In genomic region chr10:6148908-6149307, GRCh38 we compare ENCODE assay signal across 14 cellular contexts. TPM values are rescaled to one million over a fixed set of nuclear protein-coding genes. Genes with fewer than 3 reads are reported as not detected.
DNase-seq lines count a peak whose midpoint lies in the region; ATAC-seq, FAIRE-seq and TF ChIP-seq lines count a peak whose summit lies in the region.
"Had no signal": no experiment of that assay in that cellular context is flagged by ENCODE, and none has a peak within 500 bp of the region (broad histone marks: within the 10 kb centered on the region; RNA-seq: fewer than 3 reads in every experiment).

No MANE protein-coding gene starts in this region.

- FAIRE-seq in GM12891 (lab: Jason Lieb, UNC), result no peak
- FAIRE-seq: kidney had no signal

- no peak for TF ChIP-seq POLR2A in GM12891 (IDR thresholded peaks at IDR 0.05; ENCODE audit: low read depth, low read length)

- H3K4me1 Mint-ChIP-seq in activated naive CD8-positive, alpha-beta T cell treated with anti-CD3 and anti-CD28 coated beads, Interleukin-2, amount 50 U/mL, for 24 hours, result peaks cover 64% of the 10 kb centered on the region
- peaks cover 78% of the 10 kb centered on the region for H3K4me1 Mint-ChIP-seq in stimulated activated effector memory CD8-positive, alpha-beta T cell treated with anti-CD3 and anti-CD28 coated beads, Interleukin-12 subunit alpha, Interleukin-12 subunit beta, amount 100 ng/mL, for 72 hours

- no peaks in the 10 kb centered on the region for H3K27me3 Mint-ChIP-seq in activated naive CD8-positive, alpha-beta T cell treated with anti-CD3 and anti-CD28 coated beads, Interleukin-2, amount 50 U/mL, for 24 hours
- H3K27me3 Mint-ChIP-seq: central memory CD8-positive, alpha-beta T cell; effector memory CD8-positive, alpha-beta T cell had no signal

- peak; percentile 74 for DNase-seq in activated effector memory CD4-positive, alpha-beta T cell treated with anti-CD3 and anti-CD28 coated beads, Interleukin-2, amount 50 U/mL, for 16 hours
- no peak for DNase-seq in activated effector memory CD4-positive, alpha-beta T cell treated with Interleukin-2 at 50 U/mL for 16 hours
- DNase-seq in NCI-H2171 (lab: John Stamatoyannopoulos, UW) (peak; percentile 33), retina (no peak), GM12891 (ENCODE audit: insufficient read length, low spot score) (no peak)
- no peak for DNase-seq in activated naive CD8-positive, alpha-beta T cell treated with anti-CD3 and anti-CD28 coated beads, Interleukin-2, amount 50 U/mL, for 24 hours
- DNase-seq in stimulated activated effector memory CD8-positive, alpha-beta T cell treated with anti-CD3 and anti-CD28 coated beads, Interleukin-12 subunit alpha, Interleukin-12 subunit beta, amount 100 ng/mL, for 72 hours (ENCODE audit: low spot score in 2 of 2), result no peak
- DNase-seq: amniotic stem cell; effector memory CD8-positive, alpha-beta T cell; kidney; mesenchymal stem cell; PC-9 had no signal

- H3K27ac Mint-ChIP-seq in activated naive CD8-positive, alpha-beta T cell treated with anti-CD3 and anti-CD28 coated beads, Interleukin-2, amount 50 U/mL, for 24 hours, result peak overlapping the region; percentile 4
- H3K27ac Mint-ChIP-seq in stimulated activated effector memory CD8-positive, alpha-beta T cell treated with anti-CD3 and anti-CD28 coated beads, Interleukin-12 subunit alpha, Interleukin-12 subunit beta, amount 100 ng/mL, for 72 hours, result peak overlapping the region; percentile 78

- H3K36me3 Mint-ChIP-seq in activated naive CD8-positive, alpha-beta T cell treated with anti-CD3 and anti-CD28 coated beads, Interleukin-2, amount 50 U/mL, for 24 hours (ENCODE audit: low read depth), result peaks cover 13% of the 10 kb centered on the region
- H3K36me3 Mint-ChIP-seq in stimulated activated effector memory CD8-positive, alpha-beta T cell treated with anti-CD3 and anti-CD28 coated beads, Interleukin-12 subunit alpha, Interleukin-12 subunit beta, amount 100 ng/mL, for 72 hours, result peaks cover 54% of the 10 kb centered on the region

- no peak overlapping the region for H3K4me3 Mint-ChIP-seq in activated naive CD8-positive, alpha-beta T cell treated with anti-CD3 and anti-CD28 coated beads, Interleukin-2, amount 50 U/mL, for 24 hours
- H3K4me3 Mint-ChIP-seq in stimulated activated effector memory CD8-positive, alpha-beta T cell treated with anti-CD3 and anti-CD28 coated beads, Interleukin-12 subunit alpha, Interleukin-12 subunit beta, amount 100 ng/mL, for 72 hours, result peak overlapping the region; percentile 89
- H3K4me3 Mint-ChIP-seq: central memory CD8-positive, alpha-beta T cell had no signal

- ATAC-seq in activated naive CD8-positive, alpha-beta T cell treated with anti-CD3 and anti-CD28 coated beads, Interleukin-2, amount 50 U/mL, for 24 hours, result no peak
- ATAC-seq in stimulated activated effector memory CD8-positive, alpha-beta T cell treated with anti-CD3 and anti-CD28 coated beads, Interleukin-12 subunit alpha, Interleukin-12 subunit beta, amount 100 ng/mL, for 72 hours, result no peak
- no peak for ATAC-seq in GM18867 (IDR thresholded peaks at IDR 0.05; ENCODE audit: unreplicated experiment)
- ATAC-seq: effector memory CD8-positive, alpha-beta T cell had no signal

- no peaks in the 10 kb centered on the region for H3K9me3 Mint-ChIP-seq in activated naive CD8-positive, alpha-beta T cell treated with anti-CD3 and anti-CD28 coated beads, Interleukin-2, amount 50 U/mL, for 24 hours
- H3K9me3 Mint-ChIP-seq in stimulated activated effector memory CD8-positive, alpha-beta T cell treated with anti-CD3 and anti-CD28 coated beads, Interleukin-12 subunit alpha, Interleukin-12 subunit beta, amount 100 ng/mL, for 72 hours, result no peaks in the 10 kb centered on the region
- H3K9me3 Mint-ChIP-seq: central memory CD8-positive, alpha-beta T cell; effector memory CD8-positive, alpha-beta T cell had no signal

TF ChIP-seq in GM12891, 5 proteins besides CTCF, POLR2A, EP300 and RAD21:
- no peak for TF ChIP-seq POU2F2 (IDR thresholded peaks at IDR 0.05; ENCODE audit: low read depth, low read length)
- TF ChIP-seq TAF1 (IDR thresholded peaks at IDR 0.05; ENCODE audit: low read depth, low read length), result no peak
- TF ChIP-seq PAX5 (IDR thresholded peaks at IDR 0.05; ENCODE audit: insufficient read depth, low read length, severe bottlenecking), result no peak
- no peak for TF ChIP-seq POLR2AphosphoS5 (IDR thresholded peaks at IDR 0.05; ENCODE audit: low read depth, low read length)
- TF ChIP-seq SPI1 (IDR thresholded peaks at IDR 0.05; ENCODE audit: low read depth, low read length), result no peak

RNA-seq across cellular contexts. Expression of gene PFKFB3, which starts 53.8 kb away (rescaled TPM):
- 26.1 TPM for polyA plus RNA-seq in GM12891 (2012; ENCODE audit: low read depth, missing spikeins)

Comparison
In these comparisons a context has a peak if more than half of its experiments do, and no peak if none do; other contexts are left out.
1. DNase-seq: peak in activated effector memory CD4-positive, alpha-beta T cell treated with anti-CD3 and anti-CD28 coated beads, Interleukin-2, amount 50 U/mL, for 16 hours (single experiment) and NCI-H2171 (single experiment); none in activated effector memory CD4-positive, alpha-beta T cell treated with Interleukin-2 at 50 U/mL for 16 hours (single experiment), activated naive CD8-positive, alpha-beta T cell treated with anti-CD3 and anti-CD28 coated beads, Interleukin-2, amount 50 U/mL, for 24 hours (single experiment), stimulated activated effector memory CD8-positive, alpha-beta T cell treated with anti-CD3 and anti-CD28 coated beads, Interleukin-12 subunit alpha, Interleukin-12 subunit beta, amount 100 ng/mL, for 72 hours (0 of 2), retina (single experiment) and GM12891 (single experiment).